ENCODE assay signal across 16 cellular contexts in genomic region chr5:145776886-145777285, GRCh38. TPM values are rescaled to one million over a fixed set of nuclear protein-coding genes. Genes with fewer than 3 reads are reported as not detected.
DNase-seq lines count a peak whose midpoint lies in the region; ATAC-seq and TF ChIP-seq lines count a peak whose summit lies in the region.
"Had no signal": no experiment of that assay in that cellular context is flagged by ENCODE, and none has a peak within 500 bp of the region (broad histone marks: within the 10 kb centered on the region; RNA-seq: fewer than 3 reads in every experiment).

No MANE protein-coding gene starts in this region.

- TF ChIP-seq POLR2A in suprapubic skin (IDR thresholded peaks at IDR 0.05) (no peak), thyroid gland (IDR thresholded peaks at IDR 0.05) (no peak)

- H3K27me3 ChIP-seq in suprapubic skin (no peaks in the 10 kb centered on the region), thyroid gland (no peaks in the 10 kb centered on the region)
- H3K27me3 ChIP-seq: colonic mucosa had no signal

- intact Hi-C loops in left ventricle myocardium superior (cut with micrococcal nuclease) = no loop called here
- intact Hi-C loops in Right ventricle myocardium inferior (cut with DNase I) = no loop called here
- intact Hi-C loops in thyroid gland (cut with DNase I) = no loop called here

- ATAC-seq in left ventricle myocardium superior (peak; percentile 31), Right ventricle myocardium inferior (no peak), GM19463 (IDR thresholded peaks at IDR 0.05; ENCODE audit: unreplicated experiment) (no peak)

- H3K36me3 ChIP-seq in suprapubic skin = no peaks in the 10 kb centered on the region
- H3K36me3 ChIP-seq in thyroid gland = no peaks in the 10 kb centered on the region
- H3K36me3 ChIP-seq: colonic mucosa had no signal

- peak overlapping the region; percentile 84 for H3K27ac ChIP-seq in angular gyrus (ENCODE audit: low read depth, low read length)
- peak overlapping the region; percentile 53 for H3K27ac ChIP-seq in suprapubic skin
- H3K27ac ChIP-seq in thyroid gland = no peak overlapping the region
- H3K27ac ChIP-seq: colonic mucosa, parathyroid adenoma had no signal

- WGBS in suprapubic skin = 80% methylated on average over 2 of the region's 2 CpGs
- 77 to 85% methylated on average over 2 of the region's 2 CpGs for WGBS in thyroid gland, 2 donors

- TF ChIP-seq CTCF in fibroblast of the aortic adventitia (IDR thresholded peaks at IDR 0.05; ENCODE audit: insufficient read depth, low read length) (no peak), suprapubic skin (IDR thresholded peaks at IDR 0.05) (no peak), thyroid gland (IDR thresholded peaks at IDR 0.05) (no peak)

- no peaks in the 10 kb centered on the region for H3K4me1 ChIP-seq in suprapubic skin
- no peaks in the 10 kb centered on the region for H3K4me1 ChIP-seq in thyroid gland
- H3K4me1 ChIP-seq: colonic mucosa had no signal

- DNase-seq in left ventricle myocardium superior (no peak), Right ventricle myocardium inferior (ENCODE audit: missing footprints) (no peak), fibroblast of the aortic adventitia (ENCODE audit: low read depth) (peak; percentile 64), suprapubic skin (ENCODE audit: low spot score in 2 of 2) (no peak), GDM1 (lab: John Stamatoyannopoulos, UW) (no peak), thyroid gland (no peak)
- DNase-seq: activated CD4-positive, alpha-beta memory T cell treated with anti-CD3 and anti-CD28 coated beads for 36 hours; activated naive CD8-positive, alpha-beta T cell treated with anti-CD3 and anti-CD28 coated beads for 36 hours; activated T-cell treated with anti-CD3 and anti-CD28 coated beads, Interleukin-2, amount 50 U/mL, for 48 hours; colonic mucosa; Kasumi-1; NCI-H1436; stimulated activated naive CD4-positive, alpha-beta T cell had no signal

- TF ChIP-seq EP300 in suprapubic skin (IDR thresholded peaks at IDR 0.05) = no peak

- H3K4me3 ChIP-seq in fibroblast of the aortic adventitia (ENCODE audit: low read depth, low read length) (no peak overlapping the region), suprapubic skin (no peak overlapping the region), thyroid gland (replicated peaks in 1 of 3) (no peak overlapping the region)
- H3K4me3 ChIP-seq: colonic mucosa had no signal

- H3K9me3 ChIP-seq in suprapubic skin = no peaks in the 10 kb centered on the region
- no peaks in the 10 kb centered on the region for H3K9me3 ChIP-seq in thyroid gland
- H3K9me3 ChIP-seq: colonic mucosa had no signal

RNA-seq across cellular contexts. Expression of gene PRELID2, which starts 58.3 kb away (rescaled TPM):
- total RNA-seq in left ventricle myocardium superior (18.9 TPM), Right ventricle myocardium inferior (33.2 TPM), fibroblast of the aortic adventitia (ENCODE audit: low replicate concordance) (12.3 and 35.4 TPM in 2 replicates), suprapubic skin (10 to 100 TPM in 1 of 4 donors, 1 to 10 TPM in 3; 3.0 to 17.9 (median 4.3) TPM), thyroid gland (10 to 100 TPM; 11.5 to 27.9 (median 21.4) TPM)

Comparison
In these comparisons a context has a peak if more than half of its experiments do, and no peak if none do; other contexts are left out.
1. H3K27ac ChIP-seq: peak in angular gyrus (single experiment) and suprapubic skin (single experiment); none in thyroid gland (0 of 3).